ENCODE assay signal across 25 cellular contexts in genomic region chr2:172901913-172902312, GRCh38.
"Had no signal": no experiment of that assay in that cellular context is flagged by ENCODE, and none has a peak within 500 bp of the region (broad histone marks: within the 10 kb centered on the region; RNA-seq: fewer than 3 reads in every experiment).

No MANE protein-coding gene starts in this region.

- H3K27me3 ChIP-seq: ovary, stomach, testis, thyroid gland, upper lobe of left lung had no signal

- H3K4me1 Mint-ChIP-seq: immature natural killer cell; memory B cell; natural killer cell; stimulated activated naive B cell treated with anti-CD40 and anti-IgM and Interleukin-4, amounts not matched to agents 10 μg/mL and 1 μg/mL and 100 μg/mL, for 72 hours had no signal

- ATAC-seq: left colon; natural killer cell; right cardiac atrium; sciatic nerve; stimulated activated naive B cell treated with anti-CD40 and anti-IgM and Interleukin-4, amounts not matched to agents 10 μg/mL and 1 μg/mL and 100 μg/mL, for 72 hours; stimulated activated naive CD8-positive, alpha-beta T cell treated with anti-CD3 and anti-CD28 coated beads, Interleukin-15, Interleukin-2, amounts not matched to agents 100 U/mL and 50 U/mL, for 24 hours had no signal

- DNase-seq: hippocampal formation; immature natural killer cell; kidney; left colon; left ventricle myocardium inferior; natural killer cell; nephron progenitor cell; ovary; retina; right cardiac atrium; stimulated activated CD4-positive, alpha-beta T cell treated with anti-CD3 and anti-CD28 coated beads, Interleukin-12 subunit alpha, Interleukin-12 subunit beta, amount 100 ng/mL, for 4 hours; stimulated activated CD4-positive, alpha-beta T cell treated with anti-CD3 and anti-CD28 coated beads, Interleukin-15, amount 100 ng/mL, for 24 hours; stimulated activated CD4-positive, alpha-beta T cell treated with anti-CD3 and anti-CD28 coated beads, Interleukin-2, amount 100 ng/mL, for 24 hours; stimulated activated CD4-positive, alpha-beta T cell treated with anti-CD3 and anti-CD28 coated beads, Interleukin-4, amount 100 ng/mL, for 1 hour; stimulated activated naive B cell treated with anti-CD40 and anti-IgM and Interleukin-4, amounts not matched to agents 10 μg/mL and 1 μg/mL and 100 μg/mL, for 72 hours; stimulated activated naive CD8-positive, alpha-beta T cell treated with anti-CD3 and anti-CD28 coated beads, Interleukin-15, Interleukin-2, amounts not matched to agents 100 U/mL and 50 U/mL, for 24 hours; stomach; testis; thyroid gland; transverse colon; upper lobe of left lung had no signal

- H3K27ac Mint-ChIP-seq: immature natural killer cell; memory B cell; natural killer cell; nephron progenitor cell; progenitor cell of endocrine pancreas; stimulated activated naive B cell treated with anti-CD40 and anti-IgM and Interleukin-4, amounts not matched to agents 10 μg/mL and 1 μg/mL and 100 μg/mL, for 72 hours had no signal

- H3K9me3 Mint-ChIP-seq: immature natural killer cell; memory B cell; natural killer cell; nephron progenitor cell; stimulated activated naive B cell treated with anti-CD40 and anti-IgM and Interleukin-4, amounts not matched to agents 10 μg/mL and 1 μg/mL and 100 μg/mL, for 72 hours had no signal

- H3K36me3 Mint-ChIP-seq: immature natural killer cell; memory B cell; natural killer cell; stimulated activated naive B cell treated with anti-CD40 and anti-IgM and Interleukin-4, amounts not matched to agents 10 μg/mL and 1 μg/mL and 100 μg/mL, for 72 hours had no signal

- H3K4me1 ChIP-seq: stomach, testis, thyroid gland, transverse colon had no signal

- H3K4me3 ChIP-seq: left ventricle myocardium inferior, ovary, skin epidermis, stomach, testis, thyroid gland, transverse colon, upper lobe of left lung had no signal

- H3K27me3 Mint-ChIP-seq: progenitor cell of endocrine pancreas had no signal

- H3K36me3 ChIP-seq: left ventricle myocardium inferior, ovary, stomach, thyroid gland, transverse colon, upper lobe of left lung had no signal

- H3K27ac ChIP-seq: left ventricle myocardium inferior, ovary, skin epidermis, stomach, testis, thyroid gland, transverse colon, upper lobe of left lung had no signal

- H3K9me3 ChIP-seq: left ventricle myocardium inferior, ovary, stomach, testis, thyroid gland, transverse colon, upper lobe of left lung had no signal

- H3K4me3 Mint-ChIP-seq: immature natural killer cell; memory B cell; natural killer cell; nephron progenitor cell; stimulated activated naive B cell treated with anti-CD40 and anti-IgM and Interleukin-4, amounts not matched to agents 10 μg/mL and 1 μg/mL and 100 μg/mL, for 72 hours had no signal
